ENCODE assay signal across 9 cellular contexts in the genomic region with DNA sequence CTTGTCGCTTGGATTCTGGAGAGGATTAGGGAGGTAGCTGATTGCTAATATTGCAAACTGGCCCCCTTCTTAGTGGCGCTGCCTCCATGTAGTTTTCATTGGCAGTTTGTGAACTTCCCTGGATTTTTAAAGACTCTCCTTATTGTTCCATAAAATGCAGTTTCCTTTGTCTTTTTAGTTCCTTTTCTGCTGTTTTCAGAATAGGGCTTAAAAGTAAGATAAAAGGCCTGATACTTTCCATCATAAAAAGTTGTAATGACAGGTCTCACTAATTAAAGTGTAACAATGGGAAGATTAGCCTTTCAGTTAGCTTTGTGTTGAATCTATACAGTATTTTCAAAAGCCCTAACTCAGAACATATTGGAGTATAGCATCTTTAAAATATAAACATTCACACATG. TPM values are rescaled to one million over a fixed set of nuclear protein-coding genes. Genes with fewer than 3 reads are reported as not detected.
"Had no signal": no experiment of that assay in that cellular context is flagged by ENCODE, and none has a peak within 500 bp of the region (broad histone marks: within the 10 kb centered on the region; RNA-seq: fewer than 3 reads in every experiment).

No MANE protein-coding gene starts in this region.

- H3K4me3 ChIP-seq: K562 had no signal

- H3K4me3 Mint-ChIP-seq: H9, HFFc6 had no signal

- H3K27ac Mint-ChIP-seq: HFFc6 had no signal

- H3K27ac ChIP-seq: HL-60 had no signal

- DNase-seq: GOT3, H9, HFFc6, IMR-90, KG1 had no signal

- ATAC-seq: HCT116, K562 had no signal

RNA-seq across cellular contexts. Expression of gene ZIC3, which starts 21.2 kb away (rescaled TPM):
- total RNA-seq: HFFc6, HT1080, IMR-90, K562 had no signal
- polyA plus RNA-seq: IMR-90, K562 had no signal
